ENCODE assay signal across 27 cellular contexts in genomic region chr11:125053167-125053566, GRCh38. TPM values are rescaled to one million over a fixed set of nuclear protein-coding genes. Genes with fewer than 3 reads are reported as not detected.
DNase-seq lines count a peak whose midpoint lies in the region; ATAC-seq and TF ChIP-seq lines count a peak whose summit lies in the region.
"Had no signal": no experiment of that assay in that cellular context is flagged by ENCODE, and none has a peak within 500 bp of the region (broad histone marks: within the 10 kb centered on the region; RNA-seq: fewer than 3 reads in every experiment).

No MANE protein-coding gene starts in this region.

- H3K9ac ChIP-seq in mammary epithelial cell (ENCODE audit: insufficient read depth, low read length) (no peak overlapping the region), neuronal stem cell (ENCODE audit: low read depth, low read length, poor library complexity) (peak overlapping the region; percentile 7), colonic mucosa (ENCODE audit: low read depth in 2 of 2, low read length in 2 of 2) (no peak overlapping the region)
- H3K9ac ChIP-seq: BLaER1 had no signal

- no peaks in the 10 kb centered on the region for H4K20me1 ChIP-seq in mammary epithelial cell (ENCODE audit: insufficient read depth, low read length)
- H4K20me1 ChIP-seq: BLaER1 had no signal

- H3K79me1 ChIP-seq in neuronal stem cell (ENCODE audit: low read depth, low read length): no peaks in the 10 kb centered on the region

- H3K18ac ChIP-seq in neuronal stem cell (ENCODE audit: low read length): no peak overlapping the region

- no peak for DNase-seq in activated CD4-positive, alpha-beta T cell treated with anti-CD3 and anti-CD28 coated beads for 36 hours
- DNase-seq in activated CD4-positive, alpha-beta T cell treated with anti-CD3 and anti-CD28 coated beads, Interleukin-2, amount 50 U/mL, for 48 hours: no peak
- peak; percentile 12 for DNase-seq in Jurkat, Clone E6-1 (ENCODE audit: low read depth, low spot score)
- DNase-seq in mammary epithelial cell (peak; percentile 35), neuronal stem cell (ENCODE audit: low spot score) (no peak), colonic mucosa (no peak), NCI-H2081 treated with DMSO at 0.1 percent for 48 hours (lab: John Stamatoyannopoulos, UW) (no peak), NCI-H446 (lab: John Stamatoyannopoulos, UW) (no peak)
- DNase-seq: ACHN; Caco-2; CD4-positive, alpha-beta memory T cell; GDM1; GOT3; HCEC 1CT; IMR-90; Karpas-422; MM.1S; NCI-H1048; NCI-H1436 treated with DMSO at 0.1 percent for 48 hours; NCI-H1930; NCI-H2227 treated with DMSO at 0.1 percent for 48 hours; NCI-H510A treated with DMSO at 0.1 percent for 48 hours; NCI-H748 treated with DMSO at 0.1 percent for 48 hours had no signal

- no TSS peak for BruUV-seq in mammary epithelial cell (replicated peaks; lab: Mats Ljungman, UMichigan)

- H3K4ac ChIP-seq in neuronal stem cell (ENCODE audit: low read length): no peak overlapping the region

- H3K4me3 Mint-ChIP-seq in activated CD4-positive, alpha-beta T cell treated with anti-CD3 and anti-CD28 coated beads for 36 hours: no peak overlapping the region
- H3K4me3 Mint-ChIP-seq: CD4-positive, alpha-beta memory T cell had no signal

- no peak overlapping the region for H2BK120ac ChIP-seq in neuronal stem cell (ENCODE audit: low read depth, low read length)

- H3K23ac ChIP-seq in neuronal stem cell (ENCODE audit: low read depth, low read length, poor library complexity): no peak overlapping the region

- H3K27me3 ChIP-seq in mammary epithelial cell (ENCODE audit: insufficient read depth, low read length): no peaks in the 10 kb centered on the region
- H3K27me3 ChIP-seq in neuronal stem cell (ENCODE audit: control insufficient read depth in 3 of 3, insufficient read depth in 3 of 3, low read depth in 1 of 3, low read length in 3 of 3): peaks cover 0 to 2% (median 0%) of the 10 kb centered on the region in 3 experiments
- H3K27me3 ChIP-seq in colonic mucosa: no peaks in the 10 kb centered on the region
- H3K27me3 ChIP-seq: BLaER1 had no signal

- H2BK5ac ChIP-seq in neuronal stem cell (ENCODE audit: low read length): no peak overlapping the region

- H2BK15ac ChIP-seq in neuronal stem cell (ENCODE audit: low read length): no peak overlapping the region

- WGBS in mammary epithelial cell (ENCODE audit: low coverage, missing lambda C conversion rate): 38% methylated on average over 1 of the region's 1 CpG
- WGBS in neuronal stem cell (ENCODE audit: extremely low coverage in 2 of 2, insufficient read length in 2 of 2, insufficient replicate concordance in 1 of 2), 2 donors: no CpG with 5 or more reads among the region's 1 CpG

- no peak overlapping the region for H3K27ac Mint-ChIP-seq in activated CD4-positive, alpha-beta T cell treated with anti-CD3 and anti-CD28 coated beads for 36 hours
- H3K27ac Mint-ChIP-seq: CD4-positive, alpha-beta memory T cell had no signal

- H3K4me2 ChIP-seq in mammary epithelial cell (ENCODE audit: insufficient read depth, low read depth, low read length) (no peak overlapping the region), neuronal stem cell (ENCODE audit: insufficient read depth, low read length, poor library complexity, severe bottlenecking) (no peak overlapping the region)
- H3K4me2 ChIP-seq: BLaER1 had no signal

- CTCF ChIA-PET in activated CD4-positive, alpha-beta T cell treated with anti-CD3 and anti-CD28 coated beads for 36 hours (lab: Charles Lee): interaction anchor here (1.1 kb wide), 1 partner anchor 12 kb away, joined by 3 read pairs; no protein-coding TSS in a partner anchor
- CTCF ChIA-PET in mammary epithelial cell (lab: Charles Lee; ENCODE audit: low non-redundant PET): no interaction called here

- no peaks in the 10 kb centered on the region for H3K9me3 ChIP-seq in mammary epithelial cell (replicated peaks; ENCODE audit: insufficient read depth, low read length)
- H3K9me3 ChIP-seq in neuronal stem cell (replicated peaks in 1 of 2; ENCODE audit: control insufficient read depth in 2 of 2, insufficient read depth in 1 of 2, low read depth in 1 of 2, low read length in 2 of 2): peaks cover 0 to 2% of the 10 kb centered on the region in 2 donors
- H3K9me3 ChIP-seq in colonic mucosa: no peaks in the 10 kb centered on the region
- H3K9me3 ChIP-seq: BLaER1, Caco-2 had no signal

- intact Hi-C loops in activated CD4-positive, alpha-beta T cell treated with anti-CD3 and anti-CD28 coated beads for 36 hours (cut with DNase I, micrococcal nuclease): no loop called here
- intact Hi-C loops in mammary epithelial cell (cut with micrococcal nuclease) (no loop called here), colonic mucosa (cut with DNase I) (no loop called here)

- H3K9me3 Mint-ChIP-seq in activated CD4-positive, alpha-beta T cell treated with anti-CD3 and anti-CD28 coated beads for 36 hours (ENCODE audit: low read depth): no peaks in the 10 kb centered on the region

- H3K27ac ChIP-seq in mammary epithelial cell (ENCODE audit: insufficient read depth, low read depth, low read length): no peak overlapping the region
- H3K27ac ChIP-seq in neuronal stem cell (replicated peaks; ENCODE audit: low read length): no peak overlapping the region
- no peak overlapping the region for H3K27ac ChIP-seq in colonic mucosa
- H3K27ac ChIP-seq: 22Rv1, BLaER1 had no signal

- peaks cover 3% of the 10 kb centered on the region for H3K36me3 Mint-ChIP-seq in activated CD4-positive, alpha-beta T cell treated with anti-CD3 and anti-CD28 coated beads for 36 hours (ENCODE audit: low read depth)
- H3K36me3 Mint-ChIP-seq: CD4-positive, alpha-beta memory T cell had no signal

- peaks cover 5% of the 10 kb centered on the region for H3K4me1 ChIP-seq in mammary epithelial cell (ENCODE audit: insufficient read depth, low read length)
- peaks cover 0 to 5% of the 10 kb centered on the region in 2 donors for H3K4me1 ChIP-seq in neuronal stem cell (ENCODE audit: control insufficient read depth in 2 of 2, insufficient read depth in 1 of 2, low read depth in 1 of 2, low read length in 2 of 2)
- no peaks in the 10 kb centered on the region for H3K4me1 ChIP-seq in colonic mucosa
- H3K4me1 ChIP-seq: BLaER1 had no signal

- H4K8ac ChIP-seq in neuronal stem cell (ENCODE audit: low read depth, low read length): no peak overlapping the region

- in situ Hi-C loops in mammary epithelial cell (cut with MboI; ENCODE audit: low sequenced_read_pairs in 2 of 2): no loop called here

- H3K36me3 ChIP-seq in mammary epithelial cell (ENCODE audit: insufficient read depth, low read length): no peaks in the 10 kb centered on the region
- peaks cover 0 to 2% of the 10 kb centered on the region in 2 donors for H3K36me3 ChIP-seq in neuronal stem cell (replicated peaks in 1 of 2; ENCODE audit: control insufficient read depth in 2 of 2, insufficient read depth in 2 of 2, low read length in 2 of 2)
- no peaks in the 10 kb centered on the region for H3K36me3 ChIP-seq in colonic mucosa
- H3K36me3 ChIP-seq: BLaER1 had no signal

- no peaks in the 10 kb centered on the region for H3K4me1 Mint-ChIP-seq in activated CD4-positive, alpha-beta T cell treated with anti-CD3 and anti-CD28 coated beads for 36 hours

- dilution Hi-C loops in mammary epithelial cell (cut with HindIII; ENCODE audit: low sequenced_read_pairs): no loop called here

- no peak overlapping the region for H3K14ac ChIP-seq in neuronal stem cell (ENCODE audit: low read length)

- no peak overlapping the region for H2BK12ac ChIP-seq in neuronal stem cell (ENCODE audit: low read length)

- H3K27me3 Mint-ChIP-seq in activated CD4-positive, alpha-beta T cell treated with anti-CD3 and anti-CD28 coated beads for 36 hours: no peaks in the 10 kb centered on the region
- H3K27me3 Mint-ChIP-seq: CD4-positive, alpha-beta memory T cell had no signal

- POLR2A ChIA-PET in activated CD4-positive, alpha-beta T cell treated with anti-CD3 and anti-CD28 coated beads for 36 hours (lab: Charles Lee): no interaction called here

- H3K4me3 ChIP-seq in Jurkat, Clone E6-1 (ENCODE audit: low read length): no peak overlapping the region
- no peak overlapping the region for H3K4me3 ChIP-seq in mammary epithelial cell (replicated peaks in 1 of 3; ENCODE audit: insufficient read depth in 1 of 3, low read depth in 2 of 3, low read length in 3 of 3)
- no peak overlapping the region for H3K4me3 ChIP-seq in neuronal stem cell (ENCODE audit: low read length in 2 of 2)
- no peak overlapping the region for H3K4me3 ChIP-seq in colonic mucosa
- H3K4me3 ChIP-seq: BLaER1 had no signal

- TF ChIP-seq CTCF in mammary epithelial cell (conservative IDR thresholded peaks at IDR 0.05 in 1 of 2, IDR thresholded peaks at IDR 0.05 in 1 of 2; ENCODE audit: extremely low read depth in 1 of 2, insufficient read depth in 1 of 2, low read depth in 1 of 2, low read length in 2 of 2) (no peak), colonic mucosa (IDR thresholded peaks at IDR 0.05) (no peak)

- no peak overlapping the region for H2AK5ac ChIP-seq in neuronal stem cell (ENCODE audit: low read depth, low read length)

- ATAC-seq in activated CD4-positive, alpha-beta T cell treated with anti-CD3 and anti-CD28 coated beads for 36 hours: peak; percentile 53
- ATAC-seq: Panc1, Right ventricle myocardium inferior had no signal

- H2AFZ ChIP-seq in mammary epithelial cell (ENCODE audit: low read depth, low read length) (peak overlapping the region; percentile 6), neuronal stem cell (ENCODE audit: low read length) (no peak overlapping the region)

- no peaks in the 10 kb centered on the region for H3K79me2 ChIP-seq in mammary epithelial cell (ENCODE audit: insufficient read depth, low read length)

- no peak overlapping the region for H4K91ac ChIP-seq in neuronal stem cell (ENCODE audit: low read depth, low read length, poor library complexity)

RNA-seq across cellular contexts. Expression of gene SLC37A2, which starts 9.9 kb away (rescaled TPM):
- under 1 TPM; 0.41 to 0.76 TPM for total RNA-seq in activated CD4-positive, alpha-beta T cell treated with anti-CD3 and anti-CD28 coated beads for 36 hours
- polyA plus RNA-seq in Jurkat, Clone E6-1 (2012; ENCODE audit: insufficient read depth, insufficient read length): 4.3 TPM
- total RNA-seq in mammary epithelial cell: 10 to 100 TPM; 34.8 to 85.5 TPM
- polyA plus RNA-seq in mammary epithelial cell: 80.3 TPM
- 76.7 TPM for polyA minus RNA-seq in mammary epithelial cell
- polyA plus RNA-seq in neuronal stem cell (2013, experiment 1 of 2): 0.66 TPM
- polyA plus RNA-seq in neuronal stem cell (2013, experiment 2 of 2): 0.64 TPM
- total RNA-seq in colonic mucosa: 1 to 10 TPM; 2.2 to 5.1 TPM
- polyA plus RNA-seq: CD4-positive, alpha-beta memory T cell had no signal

RNA-seq across cellular contexts. Expression of gene TMEM218, which starts 58.3 kb away (rescaled TPM):
- 10 to 100 TPM; 11.3 TPM for total RNA-seq in activated CD4-positive, alpha-beta T cell treated with anti-CD3 and anti-CD28 coated beads for 36 hours
- polyA plus RNA-seq in Jurkat, Clone E6-1 (2012; ENCODE audit: insufficient read depth, insufficient read length): 31.3 TPM
- total RNA-seq in mammary epithelial cell: 10 to 100 TPM; 15.0 to 17.5 TPM
- polyA plus RNA-seq in mammary epithelial cell: 25.6 TPM
- polyA minus RNA-seq in mammary epithelial cell: 0.31 TPM
- 25.3 TPM for polyA plus RNA-seq in neuronal stem cell (2013, experiment 1 of 2)
- polyA plus RNA-seq in neuronal stem cell (2013, experiment 2 of 2): 23.3 TPM
- 10 to 100 TPM in 1 of 2 donors, 1 to 10 TPM in 1; 8.7 to 17.3 TPM for total RNA-seq in colonic mucosa

Comparison
In these comparisons a context has a peak if more than half of its experiments do, and no peak if none do; other contexts are left out.
1. DNase-seq: peak in Jurkat, Clone E6-1 (single experiment) and mammary epithelial cell (single experiment); none in activated CD4-positive, alpha-beta T cell treated with anti-CD3 and anti-CD28 coated beads for 36 hours (single experiment), activated CD4-positive, alpha-beta T cell treated with anti-CD3 and anti-CD28 coated beads, Interleukin-2, amount 50 U/mL, for 48 hours (0 of 2), neuronal stem cell (single experiment), colonic mucosa (single experiment), NCI-H2081 treated with DMSO at 0.1 percent for 48 hours (single experiment) and NCI-H446 (0 of 2).
2. RNA of gene SLC37A2, which starts 9.9 kb away (total RNA-seq): 34.8 to 85.5 TPM in mammary epithelial cell; 2.2 to 5.1 TPM in colonic mucosa and 0.41 to 0.76 TPM in activated CD4-positive, alpha-beta T cell treated with anti-CD3 and anti-CD28 coated beads for 36 hours; every median in the first group is over 4 times any median in the second.